1 cellular context compared by ENCODE assay signal in the genomic region with DNA sequence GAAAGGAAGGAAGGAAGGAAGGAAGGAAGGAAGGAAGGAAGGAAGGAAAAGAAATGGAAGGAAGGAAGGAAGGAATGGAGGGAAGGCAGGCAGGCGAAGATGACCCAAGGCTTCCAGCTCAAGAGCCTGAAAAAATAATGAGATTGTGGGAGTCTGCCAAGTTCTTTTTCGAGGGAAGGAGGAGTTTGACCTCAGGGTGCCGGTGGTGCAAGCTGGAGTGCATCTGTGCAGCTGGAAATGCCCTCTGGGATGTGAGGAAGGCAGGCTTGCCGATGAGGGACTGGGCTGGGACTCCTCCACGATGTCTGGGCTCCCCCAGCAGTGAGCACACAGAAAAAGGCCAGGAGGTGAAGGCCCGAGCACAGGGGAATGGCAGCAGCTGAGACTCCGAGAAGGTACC.
TF ChIP-seq lines count a peak whose summit lies in the region.

No MANE protein-coding gene starts in this region.

TF ChIP-seq in liver, 16 proteins besides CTCF, POLR2A, EP300 and RAD21 (continued from another document):
- TF ChIP-seq, protein P1, sequence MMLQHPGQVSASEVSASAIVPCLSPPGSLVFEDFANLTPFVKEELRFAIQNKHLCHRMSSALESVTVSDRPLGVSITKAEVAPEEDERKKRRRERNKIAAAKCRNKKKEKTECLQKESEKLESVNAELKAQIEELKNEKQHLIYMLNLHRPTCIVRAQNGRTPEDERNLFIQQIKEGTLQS (IDR thresholded peaks at IDR 0.05): no peak
- no peak for TF ChIP-seq GABPA (IDR thresholded peaks at IDR 0.05 in 1 of 2, conservative IDR thresholded peaks at IDR 0.05 in 1 of 2)
- peak; percentile 19 to 36 for TF ChIP-seq RXRA (IDR thresholded peaks at IDR 0.05)
- TF ChIP-seq NR2F2 (IDR thresholded peaks at IDR 0.05): peak; percentile 91
- TF ChIP-seq JUND (IDR thresholded peaks at IDR 0.05): no peak
TF ChIP-seq in liver: peak in this region for 3.
